Comparison of ENCODE assay signal across 20 cellular contexts in the genomic region with DNA sequence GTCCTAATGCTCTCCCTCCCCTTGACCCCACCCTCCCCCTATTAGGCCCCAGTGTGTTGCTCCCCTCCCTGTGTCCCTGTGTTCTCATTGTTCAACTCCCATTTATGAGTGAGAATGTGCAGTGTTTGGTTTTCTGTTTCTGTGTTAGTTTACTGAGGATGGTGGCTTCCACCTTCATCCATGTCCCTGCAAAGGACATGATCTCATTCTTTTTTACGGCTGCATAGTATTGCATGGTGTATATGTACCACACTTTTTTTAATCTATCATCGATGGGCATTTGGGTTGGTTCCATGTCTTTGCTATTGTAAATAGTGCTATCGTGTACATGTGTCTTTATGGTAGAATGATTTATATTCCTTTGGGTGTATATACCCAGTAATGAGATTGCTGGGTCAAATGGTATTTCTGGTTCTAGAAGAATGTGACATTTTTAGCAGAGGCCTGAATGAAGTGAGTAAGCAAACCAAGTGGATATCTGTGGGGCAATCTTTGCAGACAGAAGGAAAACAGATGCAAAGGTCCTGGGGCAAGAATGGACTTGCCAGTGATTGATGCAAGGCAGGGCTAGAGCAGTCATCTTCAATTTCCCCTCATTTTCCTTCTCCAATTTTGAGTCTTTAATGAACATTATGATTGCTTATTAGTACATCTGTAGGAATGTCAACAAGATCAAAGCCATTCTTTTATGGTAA. TPM values are rescaled to one million over a fixed set of nuclear protein-coding genes. Genes with fewer than 3 reads are reported as not detected.
DNase-seq lines count a peak whose midpoint lies in the region; ATAC-seq and TF ChIP-seq lines count a peak whose summit lies in the region.
"Had no signal": no experiment of that assay in that cellular context is flagged by ENCODE, and none has a peak within 500 bp of the region (broad histone marks: within the 10 kb centered on the region; RNA-seq: fewer than 3 reads in every experiment).

No MANE protein-coding gene starts in this region.

- ATAC-seq in RWPE2 (ENCODE audit: low read depth), result peak; percentile 91
- ATAC-seq in GM19395 (IDR thresholded peaks at IDR 0.05; ENCODE audit: unreplicated experiment), result no peak
- ATAC-seq: right cardiac atrium; stimulated activated naive CD8-positive, alpha-beta T cell treated with anti-CD3 and anti-CD28 coated beads, Interleukin-15, amount 100 ng/mL, for 72 hours had no signal

- H3K9ac ChIP-seq in endodermal cell (ENCODE audit: extremely low read depth, low read length, poor library complexity, severe bottlenecking), result no peak overlapping the region

- peaks cover 20% of the 10 kb centered on the region for H3K36me3 Mint-ChIP-seq in progenitor cell of endocrine pancreas (ENCODE audit: insufficient read depth)
- peaks cover 43% of the 10 kb centered on the region for H3K36me3 Mint-ChIP-seq in endodermal cell (ENCODE audit: low read depth)

- H3K27me3 ChIP-seq in RWPE2 (ENCODE audit: insufficient read depth, poor library complexity, severe bottlenecking), result no peaks in the 10 kb centered on the region
- no peaks in the 10 kb centered on the region for H3K27me3 ChIP-seq in endodermal cell (ENCODE audit: control insufficient read depth, insufficient read depth, low read length, poor library complexity, severe bottlenecking)
- H3K27me3 ChIP-seq: ascending aorta, esophagus muscularis mucosa, SJCRH30 had no signal

- H3K9me3 ChIP-seq in RWPE2 (ENCODE audit: severe bottlenecking) (no peaks in the 10 kb centered on the region), endodermal cell (ENCODE audit: control insufficient read depth, low read length) (no peaks in the 10 kb centered on the region)
- H3K9me3 ChIP-seq: ascending aorta, esophagus muscularis mucosa, SJCRH30 had no signal

- H3K27ac Mint-ChIP-seq in progenitor cell of endocrine pancreas, result peak overlapping the region; percentile 17
- no peak overlapping the region for H3K27ac Mint-ChIP-seq in endodermal cell
- H3K27ac Mint-ChIP-seq: dendritic cell treated with granulocyte-macrophage colony-stimulating factor and Interleukin-4, amounts not matched to agents 40 ng/mL and 50 ng/mL, for 4 days; stimulated activated naive CD8-positive, alpha-beta T cell treated with anti-CD3 and anti-CD28 coated beads, Interleukin-15, amount 100 ng/mL, for 72 hours had no signal

- H3K4me3 ChIP-seq in RWPE2 (ENCODE audit: severe bottlenecking) (no peak overlapping the region), fibroblast of mammary gland (ENCODE audit: control insufficient read depth, low read depth, low read length) (no peak overlapping the region), endodermal cell (ENCODE audit: low read length) (no peak overlapping the region)
- H3K4me3 ChIP-seq: ascending aorta, esophagus muscularis mucosa, SJCRH30 had no signal

- H3K9me3 Mint-ChIP-seq in progenitor cell of endocrine pancreas (ENCODE audit: low read depth) (peaks cover 5% of the 10 kb centered on the region), endodermal cell (peaks cover 2% of the 10 kb centered on the region)
- H3K9me3 Mint-ChIP-seq: dendritic cell treated with granulocyte-macrophage colony-stimulating factor and Interleukin-4, amounts not matched to agents 40 ng/mL and 50 ng/mL, for 4 days; stimulated activated naive CD8-positive, alpha-beta T cell treated with anti-CD3 and anti-CD28 coated beads, Interleukin-15, amount 100 ng/mL, for 72 hours had no signal

- H3K4me1 Mint-ChIP-seq in progenitor cell of endocrine pancreas (ENCODE audit: low read depth) (peaks cover 8% of the 10 kb centered on the region), endodermal cell (no peaks in the 10 kb centered on the region)
- H3K4me1 Mint-ChIP-seq: stimulated activated naive CD8-positive, alpha-beta T cell treated with anti-CD3 and anti-CD28 coated beads, Interleukin-15, amount 100 ng/mL, for 72 hours had no signal

- H3K36me3 ChIP-seq in RWPE2 (ENCODE audit: low read depth) (no peaks in the 10 kb centered on the region), endodermal cell (ENCODE audit: control insufficient read depth, insufficient read depth, low read length) (peaks cover 21% of the 10 kb centered on the region)

- peak; percentile 25 for DNase-seq in NCI-H2171 treated with DMSO at 0.1 percent for 48 hours (lab: John Stamatoyannopoulos, UW)
- DNase-seq in NCI-H2171 (lab: John Stamatoyannopoulos, UW), result no peak
- DNase-seq in RWPE2 (ENCODE audit: low spot score), result no peak
- DNase-seq in fibroblast of mammary gland (ENCODE audit: low read depth), result peak; percentile 33
- no peak for DNase-seq in progenitor cell of endocrine pancreas (ENCODE audit: low spot score, unreplicated experiment)
- DNase-seq in NCI-H2081 treated with DMSO at 0.1 percent for 48 hours (lab: John Stamatoyannopoulos, UW), result no peak
- no peak for DNase-seq in endodermal cell
- DNase-seq: 8988T; activated CD4-positive, alpha-beta T cell treated with anti-CD3 and anti-CD28 coated beads for 1 hour; activated CD8-positive, alpha-beta memory T cell treated with anti-CD3 and anti-CD28 coated beads, Interleukin-2, amount 50 U/mL, for 48 hours; DND-41; NCI-H187 treated with DMSO at 0.1 percent for 48 hours; NCI-H524 treated with DMSO at 0.1 percent for 48 hours; right cardiac atrium; SJCRH30; stimulated activated naive CD8-positive, alpha-beta T cell treated with anti-CD3 and anti-CD28 coated beads, Interleukin-15, amount 100 ng/mL, for 72 hours had no signal

- no peaks in the 10 kb centered on the region for H3K27me3 Mint-ChIP-seq in progenitor cell of endocrine pancreas
- H3K27me3 Mint-ChIP-seq in endodermal cell (ENCODE audit: insufficient read depth), result no peaks in the 10 kb centered on the region
- H3K27me3 Mint-ChIP-seq: dendritic cell treated with granulocyte-macrophage colony-stimulating factor and Interleukin-4, amounts not matched to agents 40 ng/mL and 50 ng/mL, for 4 days; stimulated activated naive CD8-positive, alpha-beta T cell treated with anti-CD3 and anti-CD28 coated beads, Interleukin-15, amount 100 ng/mL, for 72 hours had no signal

- H3K4me1 ChIP-seq in RWPE2 (ENCODE audit: insufficient read depth, poor library complexity, severe bottlenecking), result peaks cover 16% of the 10 kb centered on the region
- no peaks in the 10 kb centered on the region for H3K4me1 ChIP-seq in endodermal cell (ENCODE audit: control insufficient read depth, insufficient read depth, low read length)
- H3K4me1 ChIP-seq: ascending aorta had no signal

- WGBS in endodermal cell (ENCODE audit: insufficient coverage in 1 of 2, insufficient read length in 1 of 2), 2 experiments, result 98 to 100% methylated on average over 2 to 3 of the region's 3 CpGs

- H3K4me3 Mint-ChIP-seq in progenitor cell of endocrine pancreas (ENCODE audit: low read depth), result no peak overlapping the region
- H3K4me3 Mint-ChIP-seq in endodermal cell, result no peak overlapping the region
- H3K4me3 Mint-ChIP-seq: dendritic cell treated with granulocyte-macrophage colony-stimulating factor and Interleukin-4, amounts not matched to agents 40 ng/mL and 50 ng/mL, for 4 days; stimulated activated naive CD8-positive, alpha-beta T cell treated with anti-CD3 and anti-CD28 coated beads, Interleukin-15, amount 100 ng/mL, for 72 hours had no signal

- TF ChIP-seq CTCF in RWPE2 (IDR thresholded peaks at IDR 0.05; ENCODE audit: poor library complexity, severe bottlenecking) (no peak), fibroblast of mammary gland (conservative IDR thresholded peaks at IDR 0.05; ENCODE audit: control insufficient read depth, insufficient read depth, low read depth, low read length) (no peak), progenitor cell of endocrine pancreas (IDR thresholded peaks at IDR 0.05; ENCODE audit: unreplicated experiment) (no peak), endodermal cell (conservative IDR thresholded peaks at IDR 0.05) (no peak)

- H3K27ac ChIP-seq in RWPE2 (ENCODE audit: poor library complexity, severe bottlenecking) (peak overlapping the region; percentile 45), endodermal cell (ENCODE audit: low read depth, low read length) (no peak overlapping the region)
- H3K27ac ChIP-seq: ascending aorta, esophagus muscularis mucosa, SJCRH30 had no signal

RNA-seq across cellular contexts. Expression of gene UBE4B, which starts 50.2 kb away (rescaled TPM):
- 77.2 and 78.1 TPM in 2 replicates for total RNA-seq in progenitor cell of endocrine pancreas
- total RNA-seq in endodermal cell, result 10 to 100 TPM; 62.7 to 73.3 TPM
- polyA plus RNA-seq in endodermal cell (2013, experiment 1 of 2), result 45.2 TPM
- 41.2 TPM for polyA plus RNA-seq in endodermal cell (2013, experiment 2 of 2)

Comparison
In these comparisons a context has a peak if more than half of its experiments do, and no peak if none do; other contexts are left out.
1. DNase-seq: peak in NCI-H2171 treated with DMSO at 0.1 percent for 48 hours (single experiment) and fibroblast of mammary gland (single experiment); none in NCI-H2171 (single experiment), RWPE2 (single experiment), progenitor cell of endocrine pancreas (single experiment), NCI-H2081 treated with DMSO at 0.1 percent for 48 hours (single experiment) and endodermal cell (single experiment).